Comparison of ENCODE assay signal across 8 cellular contexts in genomic region chr2:101823347-101823791, GRCh38.
A peak's percentile ranks its signal among the peaks of the same experiment; 100 is the strongest.
DNase-seq lines count a peak whose midpoint lies in the region; TF ChIP-seq lines count a peak whose summit lies in the region.

No MANE protein-coding gene starts in this region.

- peak overlapping the region; percentile 37 for H3K27ac ChIP-seq in HUES48 (ENCODE audit: low read depth, low read length)

- H3K27me3 ChIP-seq in HUES48 (ENCODE audit: control insufficient read depth, insufficient read depth, low read length) = no peaks in the 10 kb centered on the region

- peaks cover 22% of the 10 kb centered on the region for H3K4me1 ChIP-seq in HUES48 (ENCODE audit: control insufficient read depth, insufficient read depth, low read length)

- in situ Hi-C loops in astrocyte of the cerebellum (cut with HindIII; ENCODE audit: low sequenced_read_pairs) = no loop called here

- H3K9ac ChIP-seq in HUES48 (ENCODE audit: low read depth, low read length) = no peak overlapping the region

- H3K4me3 ChIP-seq in HUES48 (ENCODE audit: low read depth, low read length) (no peak overlapping the region), astrocyte of the cerebellum (ENCODE audit: low read depth, low read length) (no peak overlapping the region)

- peak; percentile 74 for DNase-seq in SIG-M5 treated with dmso at 0.1 percent for 504 hours (lab: John Stamatoyannopoulos, UW; ENCODE audit: unreplicated experiment)
- no peak for DNase-seq in SIG-M5 (lab: John Stamatoyannopoulos, UW)
- DNase-seq in T1000 (lab: John Stamatoyannopoulos, UW) = peak; percentile 35
- peak; percentile 85 for DNase-seq in astrocyte of the cerebellum (ENCODE audit: low read depth)
- DNase-seq in inferior parietal cortex (ENCODE audit: extremely low spot score) = peak; percentile 79
- peak; percentile 71 to 74 for DNase-seq in stimulated activated CD4-positive, alpha-beta T cell treated with anti-CD3 and anti-CD28 coated beads, Interleukin-2, amount 100 ng/mL, for 24 hours
- no peak for DNase-seq in DMS114 treated with DMSO at 0.1 percent for 48 hours (lab: John Stamatoyannopoulos, UW; ENCODE audit: unreplicated experiment)

- peaks cover 38% of the 10 kb centered on the region for H3K36me3 ChIP-seq in HUES48 (ENCODE audit: control insufficient read depth, insufficient read depth, low read length)

- H3K9me3 ChIP-seq in HUES48 (ENCODE audit: control insufficient read depth, insufficient read depth, low read length) = no peaks in the 10 kb centered on the region

- peak; percentile 77 for TF ChIP-seq CTCF in astrocyte of the cerebellum (IDR thresholded peaks at IDR 0.05; ENCODE audit: low read depth, low read length, missing control alignments)

Comparison
In these comparisons a context has a peak if more than half of its experiments do, and no peak if none do; other contexts are left out.
1. DNase-seq: peak in SIG-M5 treated with dmso at 0.1 percent for 504 hours (single experiment), T1000 (single experiment), astrocyte of the cerebellum (single experiment), inferior parietal cortex (single experiment) and stimulated activated CD4-positive, alpha-beta T cell treated with anti-CD3 and anti-CD28 coated beads, Interleukin-2, amount 100 ng/mL, for 24 hours (2 of 2); none in SIG-M5 (single experiment) and DMS114 treated with DMSO at 0.1 percent for 48 hours (single experiment).